ENCODE assay signal across 8 cellular contexts in the genomic region with DNA sequence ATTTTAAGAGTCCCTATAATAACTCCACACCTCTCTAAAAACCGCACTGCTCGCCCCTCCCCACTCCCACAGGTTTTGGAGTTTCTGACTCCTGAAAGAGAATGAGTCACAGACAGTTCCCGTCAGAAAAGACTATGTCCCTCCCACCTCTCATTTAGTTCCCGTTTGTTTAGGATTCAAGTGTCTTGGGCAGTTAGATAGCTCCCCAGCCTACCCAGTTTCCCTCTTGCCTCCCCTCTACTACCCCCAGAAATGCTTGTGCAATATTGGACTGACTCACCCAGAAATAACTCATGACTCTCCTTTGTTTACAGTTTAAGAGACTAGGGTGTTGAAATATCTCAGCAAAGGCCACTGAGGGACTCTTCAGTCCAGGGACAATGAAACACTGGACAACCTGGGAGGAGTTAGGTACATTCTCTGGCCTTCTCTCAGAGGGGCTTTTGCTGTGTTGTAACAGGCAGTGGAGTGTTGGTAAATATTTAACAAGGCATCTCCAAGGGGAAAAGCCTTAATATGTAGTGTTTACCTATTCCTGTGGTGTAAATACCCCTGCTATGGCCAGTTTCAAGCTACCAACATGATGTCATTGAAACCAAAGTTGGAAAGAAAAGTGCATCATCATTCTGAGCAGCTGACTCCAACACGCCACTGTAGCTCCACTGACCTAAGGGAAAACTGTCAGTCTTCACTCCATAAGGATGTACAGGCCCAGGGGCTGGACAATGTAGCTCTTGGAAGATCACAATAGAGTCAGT.
A peak's percentile ranks its signal among the peaks of the same experiment; 100 is the strongest.
DNase-seq lines count a peak whose midpoint lies in the region; ATAC-seq and TF ChIP-seq lines count a peak whose summit lies in the region.

No MANE protein-coding gene starts in this region.

- 0 out of 2 replicates have a peak overlapping the region, but pooled peaks have one; percentile 6 for H2AFZ ChIP-seq in OCI-LY7 (ENCODE audit: low read length)
- H2AFZ ChIP-seq in parathyroid adenoma: no peak overlapping the region

- H4K20me1 ChIP-seq in OCI-LY7 (ENCODE audit: insufficient read depth, low read length): no peaks in the 10 kb centered on the region

- WGBS in transverse colon (ENCODE audit: low coverage in 1 of 2), 2 donors: 0 to 25% methylated on average over 4 to 5 of the region's 5 CpGs

- ATAC-seq in HG02870 (IDR thresholded peaks at IDR 0.05; ENCODE audit: unreplicated experiment) (peak; percentile 56), GM19467 (IDR thresholded peaks at IDR 0.05; ENCODE audit: unreplicated experiment) (no peak)

- intact Hi-C loops in OCI-LY7 (cut with micrococcal nuclease; ENCODE audit: unreplicated experiment): no loop called here
- intact Hi-C loops in transverse colon (cut with DNase I; ENCODE audit: low total_unique reads): loop anchor here (5.0 kb wide), 1 partner anchor 118 kb away; no protein-coding TSS in a partner anchor

- H3K79me2 ChIP-seq in OCI-LY7 (ENCODE audit: insufficient read depth, low read depth, low read length) (peaks cover 9% of the 10 kb centered on the region; the same call in 1 of the 2 replicates), parathyroid adenoma (no peaks in the 10 kb centered on the region)

- H3K9me2 ChIP-seq in OCI-LY7 (ENCODE audit: insufficient read depth, low read length): no peaks in the 10 kb centered on the region

- no peak overlapping the region for H3K9ac ChIP-seq in parathyroid adenoma

- POLR2A ChIA-PET in OCI-LY7 (lab: Charles Lee): interaction anchor here (0.7 to 1.3 kb wide), 4 partner anchors 76 to 282 kb away, joined by 3 read pairs; no protein-coding TSS in a partner anchor

- CTCF ChIA-PET in OCI-LY7 (lab: Charles Lee; ENCODE audit: unreplicated experiment): no interaction called here

- TF ChIP-seq CTCF in OCI-LY7 (conservative IDR thresholded peaks at IDR 0.05; ENCODE audit: low read length) (no peak), fibroblast of villous mesenchyme (IDR thresholded peaks at IDR 0.05; ENCODE audit: insufficient read depth, low read depth, low read length) (no peak), parathyroid adenoma (IDR thresholded peaks at IDR 0.05) (no peak), transverse colon (IDR thresholded peaks at IDR 0.05) (no peak)

- H3K4me3 ChIP-seq in OCI-LY7 (ENCODE audit: low read depth, low read length, poor library complexity, severe bottlenecking) (no peak overlapping the region), fibroblast of villous mesenchyme (ENCODE audit: low read depth, low read length) (no peak overlapping the region), parathyroid adenoma (ENCODE audit: low read depth, low read length) (no peak overlapping the region), transverse colon (no peak overlapping the region)

- H3K4me1 ChIP-seq in OCI-LY7 (ENCODE audit: insufficient read depth, low read length, poor library complexity, severe bottlenecking) (peaks cover 29% of the 10 kb centered on the region), parathyroid adenoma (no peaks in the 10 kb centered on the region), transverse colon (peaks cover 16 to 62% (median 30%) of the 10 kb centered on the region in 4 donors)

- DNase-seq in GM04503 (ENCODE audit: low read depth) (peak; percentile 100), OCI-LY7 (ENCODE audit: low spot score) (no peak), fibroblast of villous mesenchyme (ENCODE audit: low read depth) (peak; percentile 100), transverse colon (peak; percentile 79)
- DNase-seq in activated T-cell treated with anti-CD3 and anti-CD28 coated beads, Interleukin-2, amount 50 U/mL, for 48 hours: peak; percentile 89 to 91

- H3K27me3 ChIP-seq in parathyroid adenoma (ENCODE audit: control insufficient read depth, insufficient read depth, low read length) (no peaks in the 10 kb centered on the region), transverse colon (no peaks in the 10 kb centered on the region)

- H3K27ac ChIP-seq in OCI-LY7 (ENCODE audit: low read depth, low read length, poor library complexity, severe bottlenecking): no peak overlapping the region
- peak overlapping the region; percentile 19 for H3K27ac ChIP-seq in parathyroid adenoma
- H3K27ac ChIP-seq in transverse colon: peak overlapping the region; percentile 85 to 98 (median 87)

- no TSS peak for BruUV-seq in OCI-LY7 (replicated peaks; lab: Mats Ljungman, UMichigan)

- TF ChIP-seq POLR2A in transverse colon (IDR thresholded peaks at IDR 0.05): peak; percentile 22

- H3K4me2 ChIP-seq in OCI-LY7 (ENCODE audit: low read length) (0 out of 2 replicates have a peak overlapping the region, but pooled peaks have one; percentile 12), parathyroid adenoma (ENCODE audit: low read length) (no peak overlapping the region)

- in situ Hi-C loops in transverse colon (cut with MboI; ENCODE audit: low pct_ligation_motif_present in 1 of 4, low pct_unique_long_range_greater_than_20kb in 1 of 4, low sequenced_read_pairs in 3 of 4): loop anchor here in 1 of 4 donors (5.0 kb wide), 1 partner anchor 123 kb away; no protein-coding TSS in a partner anchor

- H3K36me3 ChIP-seq in OCI-LY7 (ENCODE audit: insufficient read depth, low read length): no peaks in the 10 kb centered on the region
- H3K36me3 ChIP-seq in parathyroid adenoma (ENCODE audit: control insufficient read depth, insufficient read depth, low read length): no peaks in the 10 kb centered on the region
- H3K36me3 ChIP-seq in transverse colon: no peaks in the 10 kb centered on the region

- H3K9me3 ChIP-seq in OCI-LY7 (ENCODE audit: low read length): no peaks in the 10 kb centered on the region
- H3K9me3 ChIP-seq in parathyroid adenoma (ENCODE audit: control insufficient read depth, low read length): no peaks in the 10 kb centered on the region
- no peaks in the 10 kb centered on the region for H3K9me3 ChIP-seq in transverse colon

- TF ChIP-seq EP300 in transverse colon (IDR thresholded peaks at IDR 0.05; ENCODE audit: low read depth): peak; percentile 90
